In genomic region chr18:5892772-5893431, GRCh38 we compare ENCODE assay signal across 1 cellular context.
TF ChIP-seq lines count a peak whose summit lies in the region.

No MANE protein-coding gene starts in this region.

TF ChIP-seq in HepG2, 621 proteins besides CTCF, POLR2A, EP300 and RAD21:
- TF ChIP-seq CBX2 (IDR thresholded peaks at IDR 0.05; ENCODE audit: low read depth, low read length) (0 out of 2 replicates have a peak, but pooled peaks have one; percentile 57), CBX2 (CRISPR knock-in tag; IDR thresholded peaks at IDR 0.05; ENCODE audit: low read depth) (no peak), ZNF224 (CRISPR knock-in tag; IDR thresholded peaks at IDR 0.05) (no peak)
